In genomic region chrX:38600089-38600755, GRCh38 we compare ENCODE assay signal across 15 cellular contexts. TPM values are rescaled to one million over a fixed set of nuclear protein-coding genes. Genes with fewer than 3 reads are reported as not detected.
DNase-seq lines count a peak whose midpoint lies in the region; ATAC-seq and TF ChIP-seq lines count a peak whose summit lies in the region.
"Had no signal": no experiment of that assay in that cellular context is flagged by ENCODE, and none has a peak within 500 bp of the region (broad histone marks: within the 10 kb centered on the region; RNA-seq: fewer than 3 reads in every experiment).

No MANE protein-coding gene starts in this region.

- BruUV-seq in A673 (replicated peaks; lab: Mats Ljungman, UMichigan): no TSS peak

- H3K27me3 ChIP-seq in right cardiac atrium (ENCODE audit: control insufficient read depth, insufficient read depth) (no peaks in the 10 kb centered on the region), neuron (ENCODE audit: insufficient read depth, low read length) (peaks cover 2% of the 10 kb centered on the region), A673 (replicated peaks; ENCODE audit: insufficient read depth, low read depth, low read length, poor library complexity) (no peaks in the 10 kb centered on the region)

- H3K36me3 ChIP-seq in neuron (ENCODE audit: insufficient read depth, low read length) (no peaks in the 10 kb centered on the region), A673 (ENCODE audit: insufficient read depth, low read length, poor library complexity, severe bottlenecking) (no peaks in the 10 kb centered on the region)

- no peak overlapping the region for H3K4me3 ChIP-seq in right cardiac atrium (ENCODE audit: low read length)
- no peak overlapping the region for H3K4me3 ChIP-seq in neuron (ENCODE audit: low read length)
- H3K4me3 ChIP-seq in A673 (ENCODE audit: low read depth, low read length, poor library complexity, severe bottlenecking): no peak overlapping the region

- no peak for DNase-seq in right cardiac atrium
- DNase-seq in cardiac septum (ENCODE audit: low spot score): no peak
- peak; percentile 26 for DNase-seq in globus pallidus (ENCODE audit: low spot score)
- DNase-seq in NOMO-1 treated with dmso at 0.1 percent for 144 hours (lab: John Stamatoyannopoulos, UW; ENCODE audit: unreplicated experiment): no peak
- no peak for DNase-seq in 8988T
- no peak for DNase-seq in A673 (ENCODE audit: low spot score)
- DNase-seq: ACHN; CD4-positive, alpha-beta T cell; KBM-7; NCI-H1436; NCI-H2029 treated with DMSO at 0.1 percent for 48 hours; NCI-H510A; NCI-H774 had no signal

- intact Hi-C loops in right cardiac atrium (cut with DNase I) (no loop called here), cardiac septum (cut with DNase I) (no loop called here), A673 (cut with micrococcal nuclease; ENCODE audit: unreplicated experiment) (no loop called here)

- H3K27ac ChIP-seq in right cardiac atrium (ENCODE audit: low read length) (peak overlapping the region; percentile 45), A673 (ENCODE audit: low read depth, low read length, poor library complexity, severe bottlenecking) (no peak overlapping the region)

- no peak for TF ChIP-seq CTCF in A673 (conservative IDR thresholded peaks at IDR 0.05; ENCODE audit: low read depth, low read length)

- H3K4me1 ChIP-seq in right cardiac atrium (ENCODE audit: control insufficient read depth, insufficient read depth, low read length) (peaks cover 2% of the 10 kb centered on the region), neuron (ENCODE audit: insufficient read depth, low read length) (peaks cover 7% of the 10 kb centered on the region), A673 (ENCODE audit: insufficient read depth, low read length, poor library complexity, severe bottlenecking) (no peaks in the 10 kb centered on the region)

- CTCF ChIA-PET in A673 (lab: Charles Lee): no interaction called here

- WGBS in right cardiac atrium: 15% methylated on average over 3 of the region's 3 CpGs

- peak; percentile 45 to 71 for ATAC-seq in right cardiac atrium

- POLR2A ChIA-PET in A673 (lab: Charles Lee; ENCODE audit: low non-redundant PET): no interaction called here

- H2AFZ ChIP-seq in neuron (ENCODE audit: low read depth, low read length): peak overlapping the region; percentile 52

- no peaks in the 10 kb centered on the region for H3K9me3 ChIP-seq in right cardiac atrium (ENCODE audit: control insufficient read depth, low read length)
- H3K9me3 ChIP-seq in neuron (ENCODE audit: low read length): no peaks in the 10 kb centered on the region
- no peaks in the 10 kb centered on the region for H3K9me3 ChIP-seq in A673 (ENCODE audit: low read depth, low read length, poor library complexity, severe bottlenecking)

RNA-seq across cellular contexts. Expression of gene TSPAN7, which starts 38.9 kb away (rescaled TPM):
- total RNA-seq in right cardiac atrium (100 to 1,000 TPM; 113 to 155 (median 125) TPM), cardiac septum (13.0 TPM), A673 (2021) (0.26 and 0.31 TPM in 2 replicates)
- polyA plus RNA-seq in right cardiac atrium: 196 TPM
- total RNA-seq: M059J had no signal

Comparison
In these comparisons a context has a peak if more than half of its experiments do, and no peak if none do; other contexts are left out.
1. RNA of gene TSPAN7, which starts 38.9 kb away (total RNA-seq): 113 to 155 TPM in right cardiac atrium and 13.0 TPM in cardiac septum (single experiment); 0.26 to 0.31 TPM in A673; every median in the first group is over 10 times any median in the second.